In genomic region chr14:104148433-104149277, GRCh38 we compare ENCODE assay signal across 16 cellular contexts. TPM values are rescaled to one million over a fixed set of nuclear protein-coding genes. Genes with fewer than 3 reads are reported as not detected.
DNase-seq lines count a peak whose midpoint lies in the region; ATAC-seq and TF ChIP-seq lines count a peak whose summit lies in the region.
"Had no signal": no experiment of that assay in that cellular context is flagged by ENCODE, and none has a peak within 500 bp of the region (broad histone marks: within the 10 kb centered on the region; RNA-seq: fewer than 3 reads in every experiment).

No MANE protein-coding gene starts in this region.

- no peaks in the 10 kb centered on the region for H3K27me3 ChIP-seq in right atrium auricular region
- no peaks in the 10 kb centered on the region for H3K27me3 ChIP-seq in cardiac muscle cell
- no peaks in the 10 kb centered on the region for H3K27me3 ChIP-seq in aorta (ENCODE audit: control insufficient read depth in 1 of 2, insufficient read depth in 2 of 2, low read length in 1 of 2)

- peaks cover 7% of the 10 kb centered on the region for H3K27me3 Mint-ChIP-seq in nephron (ENCODE audit: low read depth)

- H3K4me1 Mint-ChIP-seq in nephron, result peaks cover 23% of the 10 kb centered on the region
- H3K4me1 Mint-ChIP-seq: B cell had no signal

- H3K27ac ChIP-seq in right atrium auricular region, result no peak overlapping the region
- H3K27ac ChIP-seq in cardiac muscle cell, result peak overlapping the region; percentile 82
- H3K27ac ChIP-seq in aorta (ENCODE audit: low read depth in 1 of 2, low read length in 2 of 2), result no peak overlapping the region

- H3K9me3 ChIP-seq in right atrium auricular region (no peaks in the 10 kb centered on the region), cardiac muscle cell (ENCODE audit: low read depth) (no peaks in the 10 kb centered on the region), aorta (ENCODE audit: control insufficient read depth, low read length) (no peaks in the 10 kb centered on the region)

- 66 to 70% methylated on average over 18 to 22 of the region's 22 CpGs for WGBS in aorta, 2 donors

- intact Hi-C loops in Right ventricle myocardium superior (cut with DNase I) (loop anchor here (10.0 kb wide), 1 partner anchor 226 kb away; no protein-coding TSS in a partner anchor), aorta (cut with DNase I) (no loop called here)

- peak overlapping the region; percentile 92 to 97 (median 97) for H3K27ac Mint-ChIP-seq in nephron
- H3K27ac Mint-ChIP-seq: B cell, HFFc6 had no signal

- peak overlapping the region; percentile 62 to 65 (median 62) for H3K4me3 Mint-ChIP-seq in nephron
- H3K4me3 Mint-ChIP-seq: B cell, HFFc6 had no signal

- H3K9me3 Mint-ChIP-seq in nephron, result no peaks in the 10 kb centered on the region
- H3K9me3 Mint-ChIP-seq: HFFc6 had no signal

- DNase-seq in Right ventricle myocardium superior (peak; percentile 22), right atrium auricular region (ENCODE audit: low spot score) (no peak), cardiac muscle cell (ENCODE audit: low read depth in 1 of 2, low spot score in 1 of 2) (no peak), aorta (peak; percentile 7 to 67), NCI-H69 (lab: John Stamatoyannopoulos, UW) (no peak), DMS153 (lab: John Stamatoyannopoulos, UW) (no peak)
- DNase-seq: activated CD4-positive, alpha-beta T cell treated with anti-CD3 and anti-CD28 coated beads, Interleukin-2, amount 50 U/mL, for 1 hour; activated effector memory CD4-positive, alpha-beta T cell treated with anti-CD3 and anti-CD28 coated beads, Interleukin-2, amount 50 U/mL, for 16 hours; Calu3; HFFc6; NCI-H1436; NCI-H526 had no signal

- peaks cover 0 to 39% of the 10 kb centered on the region in 2 donors for H3K4me1 ChIP-seq in right atrium auricular region
- peaks cover 34% of the 10 kb centered on the region for H3K4me1 ChIP-seq in cardiac muscle cell (ENCODE audit: low read depth)
- H3K4me1 ChIP-seq in aorta (ENCODE audit: control insufficient read depth in 1 of 2, insufficient read depth in 2 of 2, low read length in 2 of 2), result no peaks in the 10 kb centered on the region

- TF ChIP-seq CTCF in right atrium auricular region (IDR thresholded peaks at IDR 0.05) (no peak), cardiac muscle cell (IDR thresholded peaks at IDR 0.05; ENCODE audit: low read depth, low read length) (no peak), nephron (IDR thresholded peaks at IDR 0.05; ENCODE audit: unreplicated experiment in 3 of 3) (no peak)

- ATAC-seq in Right ventricle myocardium superior (ENCODE audit: poor library complexity) (no peak), aorta (ENCODE audit: low FRiP score) (no peak), HG03432 (IDR thresholded peaks at IDR 0.05; ENCODE audit: unreplicated experiment) (no peak)

- no peaks in the 10 kb centered on the region for H3K36me3 Mint-ChIP-seq in nephron (ENCODE audit: low read depth)

- H3K4me3 ChIP-seq in right atrium auricular region, result no peak overlapping the region
- no peak overlapping the region for H3K4me3 ChIP-seq in cardiac muscle cell
- H3K4me3 ChIP-seq in aorta (ENCODE audit: low read length in 2 of 2), result no peak overlapping the region
- H3K4me3 ChIP-seq: dorsolateral prefrontal cortex had no signal

- H3K36me3 ChIP-seq in right atrium auricular region (no peaks in the 10 kb centered on the region), cardiac muscle cell (no peaks in the 10 kb centered on the region), aorta (ENCODE audit: control insufficient read depth in 1 of 2, insufficient read depth in 2 of 2, low read length in 1 of 2) (no peaks in the 10 kb centered on the region)

RNA-seq across cellular contexts. Expression of gene KIF26A, which starts 10.3 kb away (rescaled TPM):
- total RNA-seq in Right ventricle myocardium superior (6.3 TPM), right atrium auricular region (10 to 100 TPM in 1 of 2 donors, 1 to 10 TPM in 1; 5.6 to 14.1 TPM), cardiac muscle cell (38.3 and 74.9 TPM in 2 replicates), aorta (1 to 10 TPM; 4.6 to 8.3 TPM)
- polyA plus RNA-seq in cardiac muscle cell (9.9 and 19.5 TPM in 2 replicates), aorta (1 to 10 TPM in 1 of 2 donors, under 1 TPM in 1; 0.13 to 1.9 TPM)
- total RNA-seq: B cell had no signal

Comparison
In these comparisons a context has a peak if more than half of its experiments do, and no peak if none do; other contexts are left out.
1. DNase-seq: peak in Right ventricle myocardium superior (single experiment) and aorta (2 of 2); none in right atrium auricular region (single experiment), cardiac muscle cell (0 of 2), NCI-H69 (single experiment) and DMS153 (single experiment).